ENCODE assay signal across 8 cellular contexts in the genomic region with DNA sequence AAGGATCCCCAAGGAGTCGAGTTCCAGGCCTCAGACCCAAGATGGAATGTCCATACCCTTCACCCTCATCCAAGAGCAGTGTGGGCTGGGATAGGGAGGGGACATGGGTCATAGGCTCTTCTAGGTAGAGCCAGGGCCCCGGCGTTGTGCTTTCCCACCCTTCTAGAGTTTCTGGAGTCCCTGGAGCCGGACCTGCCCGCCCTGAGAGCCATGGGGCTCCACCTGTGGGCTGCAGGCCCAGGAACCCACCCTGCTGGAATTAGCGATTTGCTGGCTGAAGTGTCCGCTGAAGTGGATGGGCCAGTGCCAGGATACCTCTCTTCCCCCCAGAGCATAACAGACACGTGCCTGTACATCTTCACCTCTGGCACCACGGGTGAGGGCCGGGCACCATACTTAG. TPM values are rescaled to one million over a fixed set of nuclear protein-coding genes. Genes with fewer than 3 reads are reported as not detected.
DNase-seq lines count a peak whose midpoint lies in the region; ATAC-seq and TF ChIP-seq lines count a peak whose summit lies in the region.

No MANE protein-coding gene starts in this region.

- no peak overlapping the region for H2BK15ac ChIP-seq in IMR-90 (ENCODE audit: low read depth, low read length)

- H3K27ac ChIP-seq in A673 (ENCODE audit: low read depth, low read length, poor library complexity, severe bottlenecking) (no peak overlapping the region), IMR-90 (ENCODE audit: insufficient read depth, low read length) (no peak overlapping the region), mucosa of rectum (ENCODE audit: low read depth in 2 of 2, low read length in 2 of 2) (peak overlapping the region; percentile 70 to 87)

- peak overlapping the region; percentile 66; the same call in 1 of the 2 replicates for H3K23ac ChIP-seq in IMR-90 (ENCODE audit: low read depth, low read length)

- H3K36me3 ChIP-seq in A673 (ENCODE audit: insufficient read depth, low read length, poor library complexity, severe bottlenecking) (peaks cover 14% of the 10 kb centered on the region), IMR-90 (ENCODE audit: control insufficient read depth, insufficient read depth, low read length) (peaks cover 26% of the 10 kb centered on the region), mucosa of rectum (ENCODE audit: control insufficient read depth in 2 of 2, insufficient read depth in 2 of 2, low read length in 2 of 2) (peaks cover 9 to 18% of the 10 kb centered on the region in 2 donors)

- H3K27me3 ChIP-seq in A673 (replicated peaks; ENCODE audit: insufficient read depth, low read depth, low read length, poor library complexity) (no peaks in the 10 kb centered on the region), IMR-90 (ENCODE audit: control insufficient read depth, insufficient read depth, low read length) (no peaks in the 10 kb centered on the region), mucosa of rectum (ENCODE audit: control insufficient read depth in 2 of 2, insufficient read depth in 2 of 2, low read length in 2 of 2) (no peaks in the 10 kb centered on the region)

- no peaks in the 10 kb centered on the region; the same call in 1 of the 2 replicates for H3K9me1 ChIP-seq in IMR-90 (ENCODE audit: insufficient read depth, low read length)

- peak overlapping the region; percentile 52; the same call in 1 of the 2 replicates for H3K14ac ChIP-seq in IMR-90 (replicated peaks; ENCODE audit: low read depth, low read length)

- H2AFZ ChIP-seq in IMR-90 (replicated peaks; ENCODE audit: low read length, poor library complexity) = peak overlapping the region; percentile 85

- H3K9ac ChIP-seq in IMR-90 (ENCODE audit: low read depth, low read length) (no peak overlapping the region), mucosa of rectum (ENCODE audit: low read depth in 1 of 2, low read length in 2 of 2) (peak overlapping the region in 1 of 2 donors; percentile 76)

- no TSS peak for BruUV-seq in A673 (replicated peaks; lab: Mats Ljungman, UMichigan)
- no TSS peak for BruUV-seq in IMR-90 (replicated peaks; lab: Mats Ljungman, UMichigan)

- no peak for DNase-seq in A673 (ENCODE audit: low spot score)
- DNase-seq in IMR-90 = no peak
- no peak for DNase-seq in choroid plexus epithelial cell (ENCODE audit: low read depth)
- DNase-seq in NCI-H2227 treated with DMSO at 0.1 percent for 48 hours (lab: John Stamatoyannopoulos, UW) = no peak
- DNase-seq in ecto neural progenitor cell (ENCODE audit: low spot score) = no peak

- dilution Hi-C loops in IMR-90 (cut with HindIII; ENCODE audit: low sequenced_read_pairs, unreplicated experiment) = no loop called here

- TF ChIP-seq CTCF in A673 (conservative IDR thresholded peaks at IDR 0.05; ENCODE audit: low read depth, low read length) (no peak), IMR-90 (conservative IDR thresholded peaks at IDR 0.05; ENCODE audit: low read depth, low read length) (no peak), choroid plexus epithelial cell (conservative IDR thresholded peaks at IDR 0.05; ENCODE audit: low read depth, low read length) (no peak)

- H3K18ac ChIP-seq in IMR-90 (ENCODE audit: low read depth, low read length) = no peak overlapping the region; the same call in 1 of the 2 replicates

- H3K4ac ChIP-seq in IMR-90 (ENCODE audit: low read depth, low read length) = 0 out of 2 replicates have a peak overlapping the region, but pooled peaks have one; percentile 45

- H3K56ac ChIP-seq in IMR-90 (ENCODE audit: extremely low read depth, insufficient read depth, low read length) = no peak overlapping the region

- 0 out of 2 replicates have a peak overlapping the region, but pooled peaks have one; percentile 46 for H4K91ac ChIP-seq in IMR-90 (ENCODE audit: insufficient read depth, low read depth, low read length)

- no peaks in the 10 kb centered on the region for H4K20me1 ChIP-seq in IMR-90 (ENCODE audit: insufficient read depth, low read length)

- H2AK5ac ChIP-seq in IMR-90 (ENCODE audit: low read depth, low read length) = no peak overlapping the region

- no peak for TF ChIP-seq RAD21 in IMR-90 (IDR thresholded peaks at IDR 0.05; ENCODE audit: low read length)

- 80% methylated on average over 4 of the region's 10 CpGs; no CpG with 5 or more reads in 1 of the 2 experiments for WGBS in IMR-90 (ENCODE audit: extremely low coverage in 2 of 2, insufficient read length in 1 of 2), 2 experiments

- in situ Hi-C loops in IMR-90 (cut with MboI; ENCODE audit: low sequenced_read_pairs) = no loop called here

- no peaks in the 10 kb centered on the region for H3K9me3 ChIP-seq in A673 (ENCODE audit: low read depth, low read length, poor library complexity, severe bottlenecking)
- H3K9me3 ChIP-seq in IMR-90 (ENCODE audit: control insufficient read depth, insufficient read depth, low read length) = no peaks in the 10 kb centered on the region
- no peaks in the 10 kb centered on the region for H3K9me3 ChIP-seq in mucosa of rectum (ENCODE audit: control insufficient read depth in 2 of 2, low read length in 2 of 2)

- no peak overlapping the region for H2BK5ac ChIP-seq in IMR-90 (ENCODE audit: low read depth, low read length, poor library complexity, severe bottlenecking)

- no peak for TF ChIP-seq POLR2A in IMR-90 (IDR thresholded peaks at IDR 0.05; ENCODE audit: low read depth, low read length)

- H3K4me3 ChIP-seq in A673 (ENCODE audit: low read depth, low read length, poor library complexity, severe bottlenecking) = peak overlapping the region; percentile 71
- peak overlapping the region; percentile 84 for H3K4me3 ChIP-seq in IMR-90 (ENCODE audit: insufficient read depth, low read depth, low read length)
- peak overlapping the region; percentile 61 for H3K4me3 ChIP-seq in choroid plexus epithelial cell (ENCODE audit: low read depth, low read length)
- peak overlapping the region; percentile 79 to 84 for H3K4me3 ChIP-seq in mucosa of rectum (ENCODE audit: low read length in 2 of 2)

- intact Hi-C loops in A673 (cut with micrococcal nuclease; ENCODE audit: unreplicated experiment) (loop anchor here (10.0 kb wide), 1 partner anchor 262 kb away; no protein-coding TSS in a partner anchor), IMR-90 (cut with micrococcal nuclease) (no loop called here)

- ATAC-seq in IMR-90 (ENCODE audit: low read depth) (no peak), HG03439 (IDR thresholded peaks at IDR 0.05; ENCODE audit: unreplicated experiment) (no peak), GM19455 (IDR thresholded peaks at IDR 0.05; ENCODE audit: unreplicated experiment) (no peak)

- 0 out of 4 replicates have a peak overlapping the region, but pooled peaks have one; percentile 12 to 16 for H4K8ac ChIP-seq in IMR-90 (ENCODE audit: low read depth in 2 of 2, low read length in 2 of 2)

- peak overlapping the region; percentile 40; the same call in 1 of the 2 replicates for H2BK20ac ChIP-seq in IMR-90 (ENCODE audit: low read depth, low read length)

- POLR2A ChIA-PET in A673 (lab: Charles Lee; ENCODE audit: low non-redundant PET) (no interaction called here), IMR-90 (lab: Charles Lee; ENCODE audit: unreplicated experiment) (no interaction called here)

- H3K79me1 ChIP-seq in IMR-90 (ENCODE audit: low read depth in 1 of 2, low read length in 2 of 2) = peaks cover 0 to 8% of the 10 kb centered on the region in 2 experiments; a peak in 1 of 4 replicates

- CTCF ChIA-PET in A673 (lab: Charles Lee) (interaction anchor here (0.7 kb wide), 1 partner anchor 210 kb away, joined by 4 read pairs; the partner anchor contains the start of gene RAB13), IMR-90 (lab: Yijun Ruan, JAX) (no interaction called here)

- H2AK9ac ChIP-seq in IMR-90 (replicated peaks; ENCODE audit: low read depth, low read length, poor library complexity) = peak overlapping the region; percentile 87

- peak overlapping the region; percentile 98 for H3K4me2 ChIP-seq in IMR-90 (ENCODE audit: low read depth, low read length)

- no peak overlapping the region for H4K5ac ChIP-seq in IMR-90 (ENCODE audit: low read depth, low read length)

- H2BK120ac ChIP-seq in IMR-90 (ENCODE audit: low read depth, low read length) = no peak overlapping the region

- peaks cover 14% of the 10 kb centered on the region for H3K4me1 ChIP-seq in A673 (ENCODE audit: insufficient read depth, low read length, poor library complexity, severe bottlenecking)
- H3K4me1 ChIP-seq in IMR-90 (ENCODE audit: control insufficient read depth, insufficient read depth, low read length) = peaks cover 4% of the 10 kb centered on the region; the same call in 1 of the 2 replicates
- peaks cover 19 to 23% of the 10 kb centered on the region in 2 donors for H3K4me1 ChIP-seq in mucosa of rectum (ENCODE audit: control insufficient read depth in 2 of 2, insufficient read depth in 2 of 2, low read length in 2 of 2)

TF ChIP-seq in IMR-90, 13 proteins besides CTCF, POLR2A, EP300 and RAD21 (continues in another document):
- no peak for TF ChIP-seq BHLHE40 (IDR thresholded peaks at IDR 0.05; ENCODE audit: low read depth, low read length)
- TF ChIP-seq RFX5 (IDR thresholded peaks at IDR 0.05; ENCODE audit: low read depth, low read length) = no peak
- TF ChIP-seq RCOR1 (IDR thresholded peaks at IDR 0.05; ENCODE audit: insufficient replicate concordance, low read length) = no peak
- TF ChIP-seq MAZ (IDR thresholded peaks at IDR 0.05; ENCODE audit: borderline replicate concordance, low read depth, low read length) = no peak
- no peak for TF ChIP-seq ELK1 (IDR thresholded peaks at IDR 0.05; ENCODE audit: borderline replicate concordance, low read depth, low read length)
- no peak for TF ChIP-seq SMC3 (IDR thresholded peaks at IDR 0.05; ENCODE audit: low read depth, low read length)

RNA-seq across cellular contexts. Expression of gene SLC27A3, which starts 1.1 kb away (rescaled TPM):
- total RNA-seq in A673 (2021) (5.0 and 5.7 TPM in 2 replicates), IMR-90 (2012; rRNA removed) (1.9 and 3.2 TPM in 2 replicates)
- 9.3 and 9.6 TPM in 2 replicates for polyA plus RNA-seq in IMR-90 (2012; rRNA removed)
- polyA plus RNA-seq in IMR-90 (2012; cell fraction: cytosol; rRNA removed) = 5.9 and 6.6 TPM in 2 replicates
- polyA plus RNA-seq in IMR-90 (2012; cell fraction: nucleus; rRNA removed; ENCODE audit: low replicate concordance) = 30.7 and 38.8 TPM in 2 replicates

RNA-seq across cellular contexts. Expression of gene INTS3, which starts 48.5 kb away (rescaled TPM):
- 56.7 and 58.0 TPM in 2 replicates for total RNA-seq in A673 (2021)
- 28.1 and 33.5 TPM in 2 replicates for total RNA-seq in IMR-90 (2012; rRNA removed)
- 53.9 and 59.4 TPM in 2 replicates for polyA plus RNA-seq in IMR-90 (2012; rRNA removed)
- polyA plus RNA-seq in IMR-90 (2012; cell fraction: cytosol; rRNA removed) = 27.3 and 29.3 TPM in 2 replicates
- 367 and 440 TPM in 2 replicates for polyA plus RNA-seq in IMR-90 (2012; cell fraction: nucleus; rRNA removed; ENCODE audit: low replicate concordance)

Comparison
In these comparisons a context has a peak if more than half of its experiments do, and no peak if none do; other contexts are left out.
1. H3K27ac ChIP-seq: peak in mucosa of rectum (2 of 2); none in A673 (single experiment) and IMR-90 (single experiment).
2. Peak in every context shown above with its lines, with median percentiles within 50 percentile points of each other: H3K4me3 ChIP-seq.